Comparison of ENCODE assay signal across 3 cellular contexts in the genomic region with DNA sequence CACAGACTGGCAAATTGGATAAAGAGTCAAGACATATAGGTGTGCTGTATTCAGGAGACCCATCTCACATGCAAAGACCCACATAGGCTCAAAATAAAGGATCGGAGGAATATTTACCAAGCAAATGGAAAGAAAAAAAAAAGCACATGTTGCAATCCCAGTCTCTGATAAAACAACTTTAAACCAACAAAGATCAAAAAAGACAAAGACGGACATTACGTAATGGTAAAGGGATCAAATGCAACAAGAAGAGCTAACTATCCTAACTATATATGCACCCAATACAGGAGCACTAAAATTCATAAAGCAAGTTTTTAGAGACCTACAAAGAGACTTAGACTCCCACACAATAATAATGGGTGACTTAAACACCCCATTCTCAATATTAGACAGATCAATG. TPM values are rescaled to one million over a fixed set of nuclear protein-coding genes. Genes with fewer than 3 reads are reported as not detected.
"Had no signal": no experiment of that assay in that cellular context is flagged by ENCODE, and none has a peak within 500 bp of the region (broad histone marks: within the 10 kb centered on the region; RNA-seq: fewer than 3 reads in every experiment).

No MANE protein-coding gene starts in this region.

RNA-seq across cellular contexts. Expression of a gene that starts 5.8 kb away (rescaled TPM):
- polyA plus RNA-seq: neural cell had no signal

RNA-seq across cellular contexts. Expression of a gene that starts 24.7 kb away (rescaled TPM):
- total RNA-seq: neural crest cell, progenitor cell of endocrine pancreas had no signal
- polyA plus RNA-seq: neural cell had no signal
